Comparison of ENCODE assay signal across 10 cellular contexts in the genomic region with DNA sequence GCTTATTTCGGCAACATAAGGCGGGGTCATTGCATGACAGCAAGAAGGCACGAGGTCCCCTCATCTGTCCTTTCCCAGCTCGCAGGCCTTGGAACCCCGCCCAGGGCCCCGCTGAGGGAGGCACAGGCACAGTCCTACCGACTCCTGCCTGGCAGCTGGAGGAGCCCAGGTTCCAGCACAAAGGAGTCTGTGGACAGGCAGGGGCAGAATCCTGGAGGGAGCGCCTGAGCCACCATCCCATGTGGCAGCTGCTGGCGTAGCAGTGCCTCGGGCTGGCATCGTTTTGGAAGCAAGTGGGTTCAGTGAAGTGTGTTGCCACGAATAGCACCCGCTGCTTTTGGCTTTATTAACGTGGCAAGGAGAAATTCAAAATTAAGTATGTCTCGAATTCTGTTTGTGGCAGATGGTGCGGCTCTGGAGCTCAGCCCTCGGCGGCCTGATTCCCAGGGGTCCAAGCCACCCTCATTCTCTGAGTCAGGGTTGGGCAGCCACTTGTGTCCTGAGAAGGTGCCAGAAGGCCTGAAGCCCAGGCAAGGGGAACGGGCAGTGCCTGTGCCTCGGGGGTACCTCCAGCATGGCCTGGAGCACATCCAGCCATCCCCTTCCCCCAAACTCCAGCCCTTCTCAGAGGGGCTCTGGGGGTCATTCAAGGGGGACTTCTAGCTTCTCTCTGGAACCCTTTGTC. TPM values are rescaled to one million over a fixed set of nuclear protein-coding genes. Genes with fewer than 3 reads are reported as not detected.
DNase-seq lines count a peak whose midpoint lies in the region; ATAC-seq and TF ChIP-seq lines count a peak whose summit lies in the region.
"Had no signal": no experiment of that assay in that cellular context is flagged by ENCODE, and none has a peak within 500 bp of the region (broad histone marks: within the 10 kb centered on the region; RNA-seq: fewer than 3 reads in every experiment).

No MANE protein-coding gene starts in this region.

- POLR2A ChIA-PET in activated CD8-positive, alpha-beta T cell treated with anti-CD3 and anti-CD28 coated beads for 36 hours (lab: Charles Lee), result no interaction called here
- POLR2A ChIA-PET in activated CD8-positive, alpha-beta T cell treated with anti-CD3 and anti-CD28 coated beads, Interleukin-2, amount 10 ng/mL, durations not matched to agents 7 days and 5 days (lab: Charles Lee), result no interaction called here

- peaks cover 16% of the 10 kb centered on the region for H3K36me3 Mint-ChIP-seq in activated CD8-positive, alpha-beta T cell treated with anti-CD3 and anti-CD28 coated beads for 36 hours (ENCODE audit: low read depth)
- peaks cover 24% of the 10 kb centered on the region for H3K36me3 Mint-ChIP-seq in activated CD8-positive, alpha-beta T cell treated with anti-CD3 and anti-CD28 coated beads, Interleukin-2, amount 10 ng/mL, durations not matched to agents 7 days and 5 days (ENCODE audit: low read depth)
- peaks cover 5% of the 10 kb centered on the region for H3K36me3 Mint-ChIP-seq in memory B cell
- peaks cover 16% of the 10 kb centered on the region for H3K36me3 Mint-ChIP-seq in T-helper 2 cell treated with Interferon-gamma antibody and Interleukin-4, amounts not matched to agents 5 μg/mL and 100 μg/mL, for 36 hours (ENCODE audit: low read depth)

- H3K4me1 ChIP-seq in aorta (ENCODE audit: control insufficient read depth in 1 of 2, insufficient read depth in 2 of 2, low read length in 2 of 2), result peaks cover 0 to 3% of the 10 kb centered on the region in 2 donors

- H3K4me3 Mint-ChIP-seq in activated CD8-positive, alpha-beta T cell treated with anti-CD3 and anti-CD28 coated beads for 36 hours, result no peak overlapping the region
- H3K4me3 Mint-ChIP-seq in activated CD8-positive, alpha-beta T cell treated with anti-CD3 and anti-CD28 coated beads, Interleukin-2, amount 10 ng/mL, durations not matched to agents 7 days and 5 days, result no peak overlapping the region
- no peak overlapping the region for H3K4me3 Mint-ChIP-seq in memory B cell
- no peak overlapping the region for H3K4me3 Mint-ChIP-seq in T-helper 2 cell treated with Interferon-gamma antibody and Interleukin-4, amounts not matched to agents 5 μg/mL and 100 μg/mL, for 36 hours
- H3K4me3 Mint-ChIP-seq: stimulated activated naive CD8-positive, alpha-beta T cell treated with anti-CD3 and anti-CD28 coated beads, Interleukin-15, amount 100 ng/mL, for 72 hours had no signal

- CTCF ChIA-PET in activated CD8-positive, alpha-beta T cell treated with anti-CD3 and anti-CD28 coated beads for 36 hours (lab: Charles Lee), result no interaction called here
- CTCF ChIA-PET in activated CD8-positive, alpha-beta T cell treated with anti-CD3 and anti-CD28 coated beads, Interleukin-2, amount 10 ng/mL, durations not matched to agents 7 days and 5 days (lab: Charles Lee), result interaction anchor here (1.0 kb wide), 1 partner anchor 74 kb away, joined by 3 read pairs; no protein-coding TSS in a partner anchor

- H3K27me3 Mint-ChIP-seq in activated CD8-positive, alpha-beta T cell treated with anti-CD3 and anti-CD28 coated beads for 36 hours, result no peaks in the 10 kb centered on the region
- H3K27me3 Mint-ChIP-seq in activated CD8-positive, alpha-beta T cell treated with anti-CD3 and anti-CD28 coated beads, Interleukin-2, amount 10 ng/mL, durations not matched to agents 7 days and 5 days (ENCODE audit: low read depth), result no peaks in the 10 kb centered on the region
- no peaks in the 10 kb centered on the region for H3K27me3 Mint-ChIP-seq in memory B cell
- H3K27me3 Mint-ChIP-seq in T-helper 2 cell treated with Interferon-gamma antibody and Interleukin-4, amounts not matched to agents 5 μg/mL and 100 μg/mL, for 36 hours (ENCODE audit: low read depth), result no peaks in the 10 kb centered on the region
- H3K27me3 Mint-ChIP-seq: stimulated activated naive CD8-positive, alpha-beta T cell treated with anti-CD3 and anti-CD28 coated beads, Interleukin-15, amount 100 ng/mL, for 72 hours had no signal

- H3K9me3 Mint-ChIP-seq in activated CD8-positive, alpha-beta T cell treated with anti-CD3 and anti-CD28 coated beads for 36 hours, result no peaks in the 10 kb centered on the region
- H3K9me3 Mint-ChIP-seq in activated CD8-positive, alpha-beta T cell treated with anti-CD3 and anti-CD28 coated beads, Interleukin-2, amount 10 ng/mL, durations not matched to agents 7 days and 5 days (ENCODE audit: insufficient read depth), result no peaks in the 10 kb centered on the region
- H3K9me3 Mint-ChIP-seq in memory B cell, result no peaks in the 10 kb centered on the region
- H3K9me3 Mint-ChIP-seq in T-helper 2 cell treated with Interferon-gamma antibody and Interleukin-4, amounts not matched to agents 5 μg/mL and 100 μg/mL, for 36 hours, result no peaks in the 10 kb centered on the region
- H3K9me3 Mint-ChIP-seq: stimulated activated naive CD8-positive, alpha-beta T cell treated with anti-CD3 and anti-CD28 coated beads, Interleukin-15, amount 100 ng/mL, for 72 hours had no signal

- ATAC-seq in activated CD8-positive, alpha-beta T cell treated with anti-CD3 and anti-CD28 coated beads for 36 hours, result no peak
- ATAC-seq in activated CD8-positive, alpha-beta T cell treated with anti-CD3 and anti-CD28 coated beads, Interleukin-2, amount 10 ng/mL, durations not matched to agents 7 days and 5 days, result no peak
- ATAC-seq in memory B cell (ENCODE audit: low read depth), result no peak
- peak; percentile 64 for ATAC-seq in aorta (ENCODE audit: low FRiP score)
- no peak for ATAC-seq in HG02763 (IDR thresholded peaks at IDR 0.05; ENCODE audit: unreplicated experiment)

- H3K27me3 ChIP-seq in dorsolateral prefrontal cortex (no peaks in the 10 kb centered on the region), aorta (ENCODE audit: control insufficient read depth in 1 of 2, insufficient read depth in 2 of 2, low read length in 1 of 2) (no peaks in the 10 kb centered on the region)

- H3K4me1 Mint-ChIP-seq in activated CD8-positive, alpha-beta T cell treated with anti-CD3 and anti-CD28 coated beads for 36 hours (ENCODE audit: low read depth), result peaks cover 13% of the 10 kb centered on the region
- peaks cover 20% of the 10 kb centered on the region for H3K4me1 Mint-ChIP-seq in activated CD8-positive, alpha-beta T cell treated with anti-CD3 and anti-CD28 coated beads, Interleukin-2, amount 10 ng/mL, durations not matched to agents 7 days and 5 days (ENCODE audit: low read depth)
- peaks cover 15% of the 10 kb centered on the region for H3K4me1 Mint-ChIP-seq in memory B cell
- H3K4me1 Mint-ChIP-seq in T-helper 2 cell treated with Interferon-gamma antibody and Interleukin-4, amounts not matched to agents 5 μg/mL and 100 μg/mL, for 36 hours (ENCODE audit: low read depth), result peaks cover 13% of the 10 kb centered on the region

- WGBS in aorta, 2 donors, result 8 to 11% methylated on average over 20 of the region's 20 CpGs

- H3K27ac ChIP-seq in dorsolateral prefrontal cortex, result peak overlapping the region in 56 of 59 donors; percentile 13 to 83 (median 64)
- peak overlapping the region; percentile 63 to 65 for H3K27ac ChIP-seq in aorta (ENCODE audit: low read depth in 1 of 2, low read length in 2 of 2)

- peak overlapping the region; percentile 49 for H3K27ac Mint-ChIP-seq in activated CD8-positive, alpha-beta T cell treated with anti-CD3 and anti-CD28 coated beads for 36 hours
- no peak overlapping the region for H3K27ac Mint-ChIP-seq in activated CD8-positive, alpha-beta T cell treated with anti-CD3 and anti-CD28 coated beads, Interleukin-2, amount 10 ng/mL, durations not matched to agents 7 days and 5 days
- H3K27ac Mint-ChIP-seq in memory B cell, result peak overlapping the region; percentile 65
- no peak overlapping the region for H3K27ac Mint-ChIP-seq in T-helper 2 cell treated with Interferon-gamma antibody and Interleukin-4, amounts not matched to agents 5 μg/mL and 100 μg/mL, for 36 hours

- no peak for DNase-seq in activated CD8-positive, alpha-beta T cell treated with anti-CD3 and anti-CD28 coated beads for 36 hours
- no peak for DNase-seq in activated CD8-positive, alpha-beta T cell treated with anti-CD3 and anti-CD28 coated beads, Interleukin-2, amount 10 ng/mL, durations not matched to agents 7 days and 5 days
- DNase-seq in dorsolateral prefrontal cortex (peak in 9 of 10 donors; percentile 25 to 73 (median 57)), memory B cell (ENCODE audit: low spot score in 2 of 2) (no peak), aorta (peak; percentile 81 to 87), H4 (ENCODE audit: low spot score) (no peak)
- no peak for DNase-seq in T-helper 2 cell treated with Interferon-gamma antibody and Interleukin-4, amounts not matched to agents 5 μg/mL and 100 μg/mL, for 36 hours (ENCODE audit: low spot score)
- DNase-seq: activated naive CD4-positive, alpha-beta T cell treated with Interleukin-2 at 50 U/mL for 16 hours; stimulated activated naive CD8-positive, alpha-beta T cell treated with anti-CD3 and anti-CD28 coated beads, Interleukin-15, amount 100 ng/mL, for 72 hours had no signal

- no peak overlapping the region for H3K4me3 ChIP-seq in dorsolateral prefrontal cortex
- H3K4me3 ChIP-seq in aorta (ENCODE audit: low read length in 2 of 2), result no peak overlapping the region

- intact Hi-C loops in activated CD8-positive, alpha-beta T cell treated with anti-CD3 and anti-CD28 coated beads for 36 hours (cut with micrococcal nuclease), result no loop called here
- intact Hi-C loops in dorsolateral prefrontal cortex (cut with DNase I), result loop anchor here in 1 of 2 donors (5.0 kb wide), 1 partner anchor 102 kb away; no protein-coding TSS in a partner anchor
- intact Hi-C loops in aorta (cut with DNase I), result loop anchor here in 1 of 2 donors (2.0 kb wide), 1 partner anchor 104 kb away; no protein-coding TSS in a partner anchor

- H3K9me3 ChIP-seq in aorta (ENCODE audit: control insufficient read depth, low read length), result no peaks in the 10 kb centered on the region

- peaks cover 0 to 5% of the 10 kb centered on the region in 2 donors for H3K36me3 ChIP-seq in aorta (ENCODE audit: control insufficient read depth in 1 of 2, insufficient read depth in 2 of 2, low read length in 1 of 2)

- no peak for TF ChIP-seq CTCF in activated CD8-positive, alpha-beta T cell treated with anti-CD3 and anti-CD28 coated beads for 36 hours (IDR thresholded peaks at IDR 0.05)
- no peak for TF ChIP-seq CTCF in dorsolateral prefrontal cortex (IDR thresholded peaks at IDR 0.05 in 54 of 56, conservative IDR thresholded peaks at IDR 0.05 in 2 of 56; ENCODE audit: low read depth in 1 of 56, partially characterized antibody in 56 of 56)

RNA-seq across cellular contexts. Expression of a gene that starts 35.9 kb away (rescaled TPM):
- 10 to 100 TPM; 13.4 to 18.9 TPM for total RNA-seq in activated CD8-positive, alpha-beta T cell treated with anti-CD3 and anti-CD28 coated beads for 36 hours
- total RNA-seq in activated CD8-positive, alpha-beta T cell treated with anti-CD3 and anti-CD28 coated beads, Interleukin-2, amount 10 ng/mL, durations not matched to agents 7 days and 5 days, result 10 to 100 TPM; 23.8 to 24.7 TPM
- 10 to 100 TPM; 12.6 to 38.9 (median 22.6) TPM for total RNA-seq in dorsolateral prefrontal cortex
- total RNA-seq in aorta, result 10 to 100 TPM; 32.8 to 48.6 TPM
- polyA plus RNA-seq in aorta, result 10 to 100 TPM in 1 of 2 donors, 1 to 10 TPM in 1; 8.1 to 46.6 TPM
- 7.0 and 14.2 TPM in 2 replicates for total RNA-seq in H4 (2014; rRNA removed; shearing (Covaris generic))

RNA-seq across cellular contexts. Expression of a gene that starts 59.4 kb away (rescaled TPM):
- total RNA-seq in activated CD8-positive, alpha-beta T cell treated with anti-CD3 and anti-CD28 coated beads for 36 hours, result 10 to 100 TPM; 13.5 to 13.9 TPM
- 10 to 100 TPM; 11.1 to 12.0 TPM for total RNA-seq in activated CD8-positive, alpha-beta T cell treated with anti-CD3 and anti-CD28 coated beads, Interleukin-2, amount 10 ng/mL, durations not matched to agents 7 days and 5 days
- total RNA-seq in dorsolateral prefrontal cortex, result 10 to 100 TPM; 37.6 to 72.7 (median 54.3) TPM
- total RNA-seq in aorta, result 10 to 100 TPM; 60.6 to 76.1 TPM
- 10 to 100 TPM; 11.6 to 31.7 TPM for polyA plus RNA-seq in aorta
- 12.6 and 17.7 TPM in 2 replicates for total RNA-seq in H4 (2014; rRNA removed; shearing (Covaris generic))

Comparison
In these comparisons a context has a peak if more than half of its experiments do, and no peak if none do; other contexts are left out.
1. H3K27ac Mint-ChIP-seq: peak in activated CD8-positive, alpha-beta T cell treated with anti-CD3 and anti-CD28 coated beads for 36 hours (single experiment) and memory B cell (single experiment); none in activated CD8-positive, alpha-beta T cell treated with anti-CD3 and anti-CD28 coated beads, Interleukin-2, amount 10 ng/mL, durations not matched to agents 7 days and 5 days (single experiment) and T-helper 2 cell treated with Interferon-gamma antibody and Interleukin-4, amounts not matched to agents 5 μg/mL and 100 μg/mL, for 36 hours (single experiment).
2. DNase-seq: peak in dorsolateral prefrontal cortex (9 of 10) and aorta (2 of 2); none in activated CD8-positive, alpha-beta T cell treated with anti-CD3 and anti-CD28 coated beads for 36 hours (single experiment), activated CD8-positive, alpha-beta T cell treated with anti-CD3 and anti-CD28 coated beads, Interleukin-2, amount 10 ng/mL, durations not matched to agents 7 days and 5 days (single experiment), memory B cell (0 of 2), H4 (single experiment) and T-helper 2 cell treated with Interferon-gamma antibody and Interleukin-4, amounts not matched to agents 5 μg/mL and 100 μg/mL, for 36 hours (single experiment).